Comparison of ENCODE assay signal across 29 cellular contexts in the genomic region with DNA sequence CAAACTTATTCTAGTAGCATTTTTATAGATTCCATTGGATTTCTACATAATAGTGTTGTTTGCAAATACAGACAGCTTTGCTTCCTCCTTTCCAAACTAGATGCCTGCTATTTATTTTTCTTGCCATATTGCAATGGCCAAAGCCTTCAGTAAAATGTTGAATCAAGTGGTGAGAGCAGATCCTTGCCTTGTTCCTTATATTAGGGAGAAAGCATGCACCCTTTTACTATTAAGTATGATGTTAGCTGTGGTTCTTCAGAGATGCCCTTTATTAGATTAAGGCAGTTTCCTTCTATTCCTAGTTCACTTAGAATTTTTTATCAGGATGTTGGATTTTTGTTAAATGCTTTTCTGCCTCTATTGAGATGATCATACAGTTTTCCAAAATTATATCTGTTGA.
"Had no signal": no experiment of that assay in that cellular context is flagged by ENCODE, and none has a peak within 500 bp of the region (broad histone marks: within the 10 kb centered on the region; RNA-seq: fewer than 3 reads in every experiment).

No MANE protein-coding gene starts in this region.

- H3K4me1 Mint-ChIP-seq: natural killer cell; stimulated activated effector memory CD8-positive, alpha-beta T cell treated with anti-CD3 and anti-CD28 coated beads, Interleukin-12 subunit alpha, Interleukin-12 subunit beta, amount 100 ng/mL, for 72 hours; stimulated activated naive B cell treated with anti-CD40 and anti-IgM and Interleukin-4, amounts not matched to agents 10 μg/mL and 1 μg/mL and 100 μg/mL, for 72 hours had no signal

- H3K27me3 Mint-ChIP-seq: progenitor cell of endocrine pancreas had no signal

- H3K27me3 ChIP-seq: neural progenitor cell, ovary, right lobe of liver, sigmoid colon, stomach, thyroid gland, tibial nerve, upper lobe of left lung, vagina had no signal

- ATAC-seq: natural killer cell; psoas muscle; stimulated activated effector memory CD8-positive, alpha-beta T cell treated with anti-CD3 and anti-CD28 coated beads, Interleukin-12 subunit alpha, Interleukin-12 subunit beta, amount 100 ng/mL, for 72 hours; stimulated activated naive B cell treated with anti-CD40 and anti-IgM and Interleukin-4, amounts not matched to agents 10 μg/mL and 1 μg/mL and 100 μg/mL, for 72 hours had no signal

- H3K27ac Mint-ChIP-seq: natural killer cell; nephron; neural progenitor cell; stimulated activated effector memory CD8-positive, alpha-beta T cell treated with anti-CD3 and anti-CD28 coated beads, Interleukin-12 subunit alpha, Interleukin-12 subunit beta, amount 100 ng/mL, for 72 hours; stimulated activated naive B cell treated with anti-CD40 and anti-IgM and Interleukin-4, amounts not matched to agents 10 μg/mL and 1 μg/mL and 100 μg/mL, for 72 hours; stimulated activated naive CD8-positive, alpha-beta T cell treated with anti-CD3 and anti-CD28 coated beads, Interleukin-15, Interleukin-2, amounts not matched to agents 100 ng/mL and 50 ng/mL, for 24 hours had no signal

- H3K36me3 Mint-ChIP-seq: stimulated activated effector memory CD8-positive, alpha-beta T cell treated with anti-CD3 and anti-CD28 coated beads, Interleukin-12 subunit alpha, Interleukin-12 subunit beta, amount 100 ng/mL, for 72 hours had no signal

- H3K4me3 Mint-ChIP-seq: natural killer cell; nephron; neural progenitor cell; stimulated activated effector memory CD8-positive, alpha-beta T cell treated with anti-CD3 and anti-CD28 coated beads, Interleukin-12 subunit alpha, Interleukin-12 subunit beta, amount 100 ng/mL, for 72 hours; stimulated activated naive B cell treated with anti-CD40 and anti-IgM and Interleukin-4, amounts not matched to agents 10 μg/mL and 1 μg/mL and 100 μg/mL, for 72 hours; stimulated activated naive CD8-positive, alpha-beta T cell treated with anti-CD3 and anti-CD28 coated beads, Interleukin-15, Interleukin-2, amounts not matched to agents 100 ng/mL and 50 ng/mL, for 24 hours had no signal

- H3K9me3 ChIP-seq: ovary, right lobe of liver, thoracic aorta, thyroid gland, vagina had no signal

- DNase-seq: natural killer cell; occipital lobe; ovary; posterior cingulate gyrus; psoas muscle; right cardiac atrium; right lobe of liver; sigmoid colon; small intestine; stimulated activated CD4-positive, alpha-beta T cell treated with anti-CD3 and anti-CD28 coated beads, Interleukin-15, amount 100 ng/mL, for 24 hours; stimulated activated CD4-positive, alpha-beta T cell treated with anti-CD3 and anti-CD28 coated beads, Interleukin-2, amount 100 ng/mL, for 24 hours; stimulated activated CD4-positive, alpha-beta T cell treated with anti-CD3 and anti-CD28 coated beads, Interleukin-2, amount 100 ng/mL, for 48 hours; stimulated activated CD4-positive, alpha-beta T cell treated with anti-CD3 and anti-CD28 coated beads, Interleukin-4, amount 100 ng/mL, for 24 hours; stimulated activated naive B cell treated with anti-CD40 and anti-IgM and Interleukin-4, amounts not matched to agents 10 μg/mL and 1 μg/mL and 100 μg/mL, for 72 hours; stimulated activated naive CD4-positive, alpha-beta T cell treated with Interleukin-2 at 50 U/mL for 16 hours; stomach; thyroid gland; trophoblast cell; upper lobe of left lung had no signal

- H3K4me2 ChIP-seq: neural progenitor cell had no signal

- H3K9ac ChIP-seq: neural progenitor cell, parathyroid adenoma had no signal

- H3K4me3 ChIP-seq: neural progenitor cell, ovary, psoas muscle, right lobe of liver, sigmoid colon, stomach, thoracic aorta, thyroid gland, tibial nerve, upper lobe of left lung, vagina had no signal

- H3K4me1 ChIP-seq: neural progenitor cell, parathyroid adenoma, psoas muscle, right lobe of liver, sigmoid colon, thyroid gland, tibial nerve, upper lobe of left lung had no signal

- H3K9me3 Mint-ChIP-seq: natural killer cell had no signal

- FAIRE-seq: urothelium cell line had no signal

- H3K36me3 ChIP-seq: ovary, right lobe of liver, sigmoid colon, stomach, thoracic aorta, thyroid gland, tibial nerve, upper lobe of left lung, vagina had no signal

- H3K27ac ChIP-seq: neural progenitor cell, ovary, parathyroid adenoma, psoas muscle, right lobe of liver, sigmoid colon, stomach, thoracic aorta, thyroid gland, tibial nerve, upper lobe of left lung, vagina had no signal
